Comparison of ENCODE assay signal across 1 cellular context in genomic region chr1:53014791-53015507, GRCh38.
TF ChIP-seq lines count a peak whose summit lies in the region.

No MANE protein-coding gene starts in this region.

TF ChIP-seq in K562, 482 proteins besides CTCF, POLR2A, EP300 and RAD21 (continued from another document and continues in another):
- TF ChIP-seq ZBTB40 (IDR thresholded peaks at IDR 0.05) (peak; percentile 79), ZBTB40 (CRISPR knock-in tag; IDR thresholded peaks at IDR 0.05) (no peak), MGA (IDR thresholded peaks at IDR 0.05) (0 out of 2 replicates have a peak, but pooled peaks have one; percentile 6), E2F8 (IDR thresholded peaks at IDR 0.05; ENCODE audit: low read depth, partially characterized antibody) (peak; percentile 80), DACH1 (IDR thresholded peaks at IDR 0.05; ENCODE audit: partially characterized antibody) (peak; percentile 73), TEAD4 (IDR thresholded peaks at IDR 0.05; ENCODE audit: low read length) (peak; percentile 55), TEAD4 (CRISPR knock-in tag; IDR thresholded peaks at IDR 0.05; ENCODE audit: borderline replicate concordance) (no peak), MYNN (IDR thresholded peaks at IDR 0.05) (peak; percentile 45; the same call in 1 of the 2 replicates), MYNN (CRISPR knock-in tag; IDR thresholded peaks at IDR 0.05) (no peak), SAP30 (IDR thresholded peaks at IDR 0.05; ENCODE audit: borderline replicate concordance, insufficient read depth, low read depth, low read length, poor library complexity, severe bottlenecking) (peak; percentile 88), RCOR1 (IDR thresholded peaks at IDR 0.05; ENCODE audit: borderline replicate concordance in 1 of 2, low read depth in 2 of 2, low read length in 2 of 2) (peak in 1 of 2 experiments; percentile 86; a peak in 2 of 4 replicates), ZNF707 (CRISPR knock-in tag; conservative IDR thresholded peaks at IDR 0.05) (no peak), ZNF586 (CRISPR knock-in tag; conservative IDR thresholded peaks at IDR 0.05) (no peak), TBP (optimal IDR thresholded peaks at IDR 0.05; ENCODE audit: low read depth, low read length) (peak; percentile 76), TAF1 (IDR thresholded peaks at IDR 0.05; ENCODE audit: control insufficient read depth, extremely low read depth, insufficient read depth, low read length, severe bottlenecking) (peak; percentile 94), ZNF165 (CRISPR knock-in tag; IDR thresholded peaks at IDR 0.05; ENCODE audit: borderline replicate concordance) (no peak), ZNF143 (CRISPR knock-in tag; IDR thresholded peaks at IDR 0.05) (no peak), CREBBP (IDR thresholded peaks at IDR 0.05; ENCODE audit: low read depth, low read length) (no peak), MTF1 (CRISPR knock-in tag; IDR thresholded peaks at IDR 0.05; ENCODE audit: borderline replicate concordance) (no peak), TSC22D4 (tag; IDR thresholded peaks at IDR 0.05) (no peak), ZNF197 (CRISPR knock-in tag; IDR thresholded peaks at IDR 0.05; ENCODE audit: low read depth) (no peak), ETS1 (conservative IDR thresholded peaks at IDR 0.05; ENCODE audit: control insufficient read depth, low read depth, low read length) (peak; percentile 73; the same call in 1 of the 2 replicates), EGR1 (conservative IDR thresholded peaks at IDR 0.05) (no peak), NFRKB (IDR thresholded peaks at IDR 0.05; ENCODE audit: low read depth) (peak; percentile 53; the same call in 1 of the 2 replicates), ETV5 (CRISPR knock-in tag; IDR thresholded peaks at IDR 0.05; ENCODE audit: low read depth) (peak; percentile 77; the same call in 1 of the 2 replicates), HDAC2 (IDR thresholded peaks at IDR 0.05) (peak; percentile 67), GATAD2B (IDR thresholded peaks at IDR 0.05; ENCODE audit: borderline replicate concordance) (0 out of 2 replicates have a peak, but pooled peaks have one; percentile 8), MAFF (IDR thresholded peaks at IDR 0.05; ENCODE audit: low read length) (peak; percentile 27; the same call in 1 of the 2 replicates), ARNT (IDR thresholded peaks at IDR 0.05) (peak in 1 of 2 experiments; percentile 62; a peak in 1 of 4 replicates), XRCC5 (IDR thresholded peaks at IDR 0.05; ENCODE audit: low read depth, low read length) (peak; percentile 99), ZBTB2 (IDR thresholded peaks at IDR 0.05) (no peak)
